ENCODE assay signal across 10 cellular contexts in the genomic region with DNA sequence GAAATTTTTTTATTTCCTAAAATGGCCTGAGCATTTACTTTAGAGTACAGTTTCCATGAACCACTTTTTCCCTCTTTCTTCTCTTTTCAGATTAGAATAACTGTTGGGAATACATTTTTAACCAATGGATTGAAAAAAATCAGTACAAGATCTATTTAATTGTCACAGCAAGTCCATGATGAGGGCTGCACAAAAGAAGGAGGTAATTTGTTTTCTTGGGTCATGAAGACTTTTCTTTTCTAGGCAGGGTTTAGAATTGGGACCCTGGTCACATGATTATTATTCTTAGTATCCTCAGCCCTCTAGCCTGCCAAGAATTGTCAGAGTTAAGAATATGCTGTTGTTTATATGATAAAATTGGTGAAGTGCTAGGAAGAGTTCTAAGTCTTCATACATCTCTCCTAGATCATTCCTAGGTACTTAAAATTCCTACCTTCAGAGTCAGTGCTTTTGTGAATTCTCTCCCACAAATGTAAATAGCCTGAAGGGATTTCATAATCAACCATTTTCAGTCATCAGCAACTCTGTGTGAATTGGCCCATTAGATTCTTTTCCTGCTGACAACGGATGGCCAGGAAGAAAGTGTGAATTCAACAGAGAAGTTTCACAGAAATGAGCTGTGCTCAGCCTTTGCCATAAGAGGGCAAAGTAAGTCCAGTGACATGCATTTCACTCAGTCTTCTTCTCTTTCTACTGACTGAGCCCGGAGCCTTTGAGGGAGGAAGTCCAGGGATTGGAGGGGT. TPM values are rescaled to one million over a fixed set of nuclear protein-coding genes. Genes with fewer than 3 reads are reported as not detected.
A peak's percentile ranks its signal among the peaks of the same experiment; 100 is the strongest.
DNase-seq lines count a peak whose midpoint lies in the region; TF ChIP-seq lines count a peak whose summit lies in the region.
"Had no signal": no experiment of that assay in that cellular context is flagged by ENCODE, and none has a peak within 500 bp of the region (broad histone marks: within the 10 kb centered on the region; RNA-seq: fewer than 3 reads in every experiment).

No MANE protein-coding gene starts in this region.

- H3K4me1 ChIP-seq in HUES48 (ENCODE audit: control insufficient read depth, insufficient read depth, low read length), result 0 out of 2 replicates have a peak, but pooled peaks cover 7% of the 10 kb centered on the region
- no peaks in the 10 kb centered on the region for H3K4me1 ChIP-seq in CD4-positive, alpha-beta memory T cell (ENCODE audit: insufficient read depth, low read length)
- H3K4me1 ChIP-seq: pancreas had no signal

- H3K36me3 Mint-ChIP-seq in CD4-positive, alpha-beta memory T cell, result no peaks in the 10 kb centered on the region
- H3K36me3 Mint-ChIP-seq: stimulated activated memory B cell treated with anti-CD40 and anti-IgM and Interleukin-4, amounts not matched to agents 10 μg/mL and 1 μg/mL and 100 μg/mL, for 72 hours had no signal

- peak; percentile 38 for TF ChIP-seq CTCF in GM12865 (IDR thresholded peaks at IDR 0.05; ENCODE audit: insufficient read depth, low read depth, low read length, missing control alignments)

- no peaks in the 10 kb centered on the region for H3K27me3 ChIP-seq in HUES48 (ENCODE audit: control insufficient read depth, insufficient read depth, low read length)
- H3K27me3 ChIP-seq in CD4-positive, alpha-beta memory T cell (ENCODE audit: insufficient read depth, low read length), result no peaks in the 10 kb centered on the region
- H3K27me3 ChIP-seq: esophagus squamous epithelium, pancreas had no signal

- H3K4me3 Mint-ChIP-seq in CD4-positive, alpha-beta memory T cell, result no peak overlapping the region
- H3K4me3 Mint-ChIP-seq: stimulated activated memory B cell treated with anti-CD40 and anti-IgM and Interleukin-4, amounts not matched to agents 10 μg/mL and 1 μg/mL and 100 μg/mL, for 72 hours had no signal

- H3K27me3 Mint-ChIP-seq in CD4-positive, alpha-beta memory T cell, result peaks cover 4 to 12% of the 10 kb centered on the region in 2 donors

- H3K4me3 ChIP-seq in GM12865 (ENCODE audit: low read depth, low read length) (no peak overlapping the region), HUES48 (ENCODE audit: low read depth, low read length) (no peak overlapping the region)
- H3K4me3 ChIP-seq in CD4-positive, alpha-beta memory T cell (ENCODE audit: low read length in 2 of 2), result no peak overlapping the region
- H3K4me3 ChIP-seq: esophagus squamous epithelium, pancreas had no signal

- CTCF ChIA-PET in CD4-positive, alpha-beta memory T cell (lab: Charles Lee; ENCODE audit: partially characterized antibody), result no interaction called here

- DNase-seq in GM12865 (ENCODE audit: low read depth) (peak; percentile 42), astrocyte of the hippocampus (ENCODE audit: low read depth, low spot score) (peak; percentile 27), myocyte (ENCODE audit: low read depth) (peak; percentile 4), C1 segment of cervical spinal cord (lab: John Stamatoyannopoulos, UW) (no peak), GM19238 (ENCODE audit: insufficient read length, low spot score) (no peak)
- DNase-seq in CD4-positive, alpha-beta memory T cell, result no peak
- DNase-seq: esophagus squamous epithelium, pancreas had no signal

- H3K36me3 ChIP-seq in HUES48 (ENCODE audit: control insufficient read depth, insufficient read depth, low read length), result no peaks in the 10 kb centered on the region
- no peaks in the 10 kb centered on the region for H3K36me3 ChIP-seq in CD4-positive, alpha-beta memory T cell (ENCODE audit: insufficient read depth, low read length)
- H3K36me3 ChIP-seq: esophagus squamous epithelium, pancreas had no signal

- peaks cover 0 to 1% (median 0%) of the 10 kb centered on the region in 8 donors for H3K9me3 Mint-ChIP-seq in CD4-positive, alpha-beta memory T cell

- no peaks in the 10 kb centered on the region for H3K9me3 ChIP-seq in HUES48 (ENCODE audit: control insufficient read depth, insufficient read depth, low read length)
- H3K9me3 ChIP-seq in CD4-positive, alpha-beta memory T cell (ENCODE audit: control insufficient read depth in 1 of 2, low read length in 2 of 2), result no peaks in the 10 kb centered on the region
- H3K9me3 ChIP-seq: esophagus squamous epithelium, pancreas had no signal

- peak overlapping the region; percentile 48 for H3K27ac ChIP-seq in HUES48 (ENCODE audit: low read depth, low read length)
- H3K27ac ChIP-seq in CD4-positive, alpha-beta memory T cell (ENCODE audit: low read depth, low read length), result no peak overlapping the region
- H3K27ac ChIP-seq: pancreas had no signal

- POLR2A ChIA-PET in CD4-positive, alpha-beta memory T cell (lab: Charles Lee; ENCODE audit: partially characterized antibody), result no interaction called here

- H3K4me1 Mint-ChIP-seq in CD4-positive, alpha-beta memory T cell, result peaks cover 0 to 12% (median 0%) of the 10 kb centered on the region in 4 donors
- H3K4me1 Mint-ChIP-seq: stimulated activated memory B cell treated with anti-CD40 and anti-IgM and Interleukin-4, amounts not matched to agents 10 μg/mL and 1 μg/mL and 100 μg/mL, for 72 hours had no signal

- no peak overlapping the region for H3K27ac Mint-ChIP-seq in CD4-positive, alpha-beta memory T cell
- H3K27ac Mint-ChIP-seq: stimulated activated memory B cell treated with anti-CD40 and anti-IgM and Interleukin-4, amounts not matched to agents 10 μg/mL and 1 μg/mL and 100 μg/mL, for 72 hours had no signal

- no peak overlapping the region for H3K9ac ChIP-seq in HUES48 (ENCODE audit: low read depth, low read length)

- intact Hi-C loops in CD4-positive, alpha-beta memory T cell (cut with micrococcal nuclease), result no loop called here

RNA-seq across cellular contexts. Expression of gene TPBG, which starts 32.4 kb away (rescaled TPM):
- 4.4 and 7.7 TPM in 2 replicates for total RNA-seq in myocyte
- 1.4 TPM for polyA plus RNA-seq in myocyte (2012)
- total RNA-seq in CD4-positive, alpha-beta memory T cell, result under 1 TPM; 0.79 to 1.00 TPM
- polyA plus RNA-seq in CD4-positive, alpha-beta memory T cell, result 1 to 10 TPM; 1.6 to 1.7 TPM

Comparison
In these comparisons a context has a peak if more than half of its experiments do, and no peak if none do; other contexts are left out.
1. DNase-seq: peak in GM12865 (single experiment), astrocyte of the hippocampus (single experiment) and myocyte (single experiment); none in C1 segment of cervical spinal cord (0 of 14), GM19238 (single experiment) and CD4-positive, alpha-beta memory T cell (0 of 5).